ENCODE assay signal across 2 cellular contexts in the genomic region with DNA sequence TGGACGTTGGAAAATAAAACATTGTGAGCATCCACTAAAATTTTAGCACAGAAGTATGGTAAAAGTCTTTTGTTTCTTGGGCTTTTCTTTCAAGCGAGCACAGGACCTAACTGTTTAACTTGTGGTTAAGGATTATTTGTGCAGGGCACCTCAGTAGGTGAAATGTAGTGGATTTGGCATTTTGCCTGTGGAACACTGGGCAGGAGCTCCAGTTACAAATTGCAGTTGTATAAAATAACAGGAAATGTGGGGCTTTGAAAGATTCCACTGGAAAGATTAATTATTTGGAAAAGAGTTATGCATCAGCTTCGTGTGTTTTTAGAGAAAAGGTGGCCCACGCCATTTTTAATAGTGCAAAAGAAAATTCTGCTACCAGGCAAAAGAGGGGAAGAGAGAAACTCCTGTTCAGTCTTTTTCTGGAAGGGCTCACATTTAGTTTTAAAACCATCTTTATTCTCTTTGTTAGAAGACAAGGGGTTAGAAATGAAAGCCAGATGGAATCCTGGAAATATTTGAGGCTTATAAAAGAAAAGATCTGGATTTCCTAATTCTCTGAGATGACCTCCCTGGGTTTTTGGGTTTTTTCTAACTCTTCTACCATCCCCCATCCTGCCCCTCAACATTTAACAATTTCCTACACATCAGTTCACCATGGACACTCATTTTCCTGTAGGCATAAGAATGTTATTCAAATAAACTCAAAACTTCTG.
TF ChIP-seq lines count a peak whose summit lies in the region.

No MANE protein-coding gene starts in this region.

TF ChIP-seq in Ishikawa, 13 proteins besides CTCF, POLR2A, EP300 and RAD21 (continued from another document):
- TF ChIP-seq, protein P1, sequence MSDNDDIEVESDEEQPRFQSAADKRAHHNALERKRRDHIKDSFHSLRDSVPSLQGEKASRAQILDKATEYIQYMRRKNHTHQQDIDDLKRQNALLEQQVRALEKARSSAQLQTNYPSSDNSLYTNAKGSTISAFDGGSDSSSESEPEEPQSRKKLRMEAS (IDR thresholded peaks at IDR 0.05): no peak
- no peak for TF ChIP-seq CEBPB (IDR thresholded peaks at IDR 0.05)

TF ChIP-seq in SK-N-SH treated with all-trans-retinoic acid at 6 μM for 48 hours, 23 proteins besides CTCF, POLR2A, EP300 and RAD21 (continued from another document):
- TF ChIP-seq, protein P2, sequence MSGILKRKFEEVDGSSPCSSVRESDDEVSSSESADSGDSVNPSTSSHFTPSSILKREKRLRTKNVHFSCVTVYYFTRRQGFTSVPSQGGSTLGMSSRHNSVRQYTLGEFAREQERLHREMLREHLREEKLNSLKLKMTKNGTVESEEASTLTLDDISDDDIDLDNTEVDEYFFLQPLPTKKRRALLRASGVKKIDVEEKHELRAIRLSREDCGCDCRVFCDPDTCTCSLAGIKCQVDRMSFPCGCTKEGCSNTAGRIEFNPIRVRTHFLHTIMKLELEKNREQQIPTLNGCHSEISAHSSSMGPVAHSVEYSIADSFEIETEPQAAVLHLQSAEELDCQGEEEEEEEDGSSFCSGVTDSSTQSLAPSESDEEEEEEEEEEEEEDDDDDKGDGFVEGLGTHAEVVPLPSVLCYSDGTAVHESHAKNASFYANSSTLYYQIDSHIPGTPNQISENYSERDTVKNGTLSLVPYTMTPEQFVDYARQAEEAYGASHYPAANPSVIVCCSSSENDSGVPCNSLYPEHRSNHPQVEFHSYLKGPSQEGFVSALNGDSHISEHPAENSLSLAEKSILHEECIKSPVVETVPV (CRISPR knock-in tag; IDR thresholded peaks at IDR 0.05): no peak
- no peak for TF ChIP-seq BACH2 (CRISPR knock-in tag; IDR thresholded peaks at IDR 0.05; ENCODE audit: borderline replicate concordance)
- TF ChIP-seq TCF4 (CRISPR knock-in tag; IDR thresholded peaks at IDR 0.05; ENCODE audit: borderline replicate concordance): no peak
